ENCODE assay signal across 11 cellular contexts in the genomic region with DNA sequence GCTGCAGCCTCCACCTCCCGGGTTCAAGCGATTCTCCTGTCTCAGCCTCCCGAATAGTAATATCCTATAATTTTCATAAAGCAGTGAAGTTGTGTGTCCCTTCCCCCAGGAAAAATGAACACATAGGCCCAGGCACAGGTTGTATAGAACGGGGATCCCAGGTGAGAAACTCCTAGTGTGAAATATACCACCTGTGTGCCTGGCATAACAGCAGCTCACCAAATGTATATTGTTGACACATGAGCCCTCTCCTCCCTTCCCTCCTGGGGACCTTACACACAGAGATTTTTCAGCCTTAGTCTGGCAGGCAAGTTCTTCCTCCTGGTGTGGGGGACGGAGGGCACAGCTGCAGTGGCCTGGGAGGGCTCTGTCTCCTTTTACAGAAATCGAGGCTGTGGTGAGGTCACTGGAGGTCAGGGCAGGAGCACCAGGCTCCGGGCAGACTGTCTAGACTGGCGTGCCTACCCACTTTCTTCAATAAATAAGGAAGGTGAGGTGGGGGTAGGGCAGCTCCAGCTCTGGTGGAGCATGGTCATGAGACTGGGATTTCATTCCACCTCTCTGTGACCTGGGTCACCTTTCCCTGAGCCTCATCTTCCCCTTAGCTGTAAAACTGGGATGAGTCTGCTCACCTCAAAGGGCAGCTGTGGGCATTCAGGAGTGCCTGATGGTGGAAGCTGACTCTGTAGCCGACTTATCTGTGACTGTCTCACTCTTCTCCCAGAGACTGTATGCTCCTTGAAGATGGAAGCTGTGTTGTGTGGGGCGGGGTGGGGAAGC. TPM values are rescaled to one million over a fixed set of nuclear protein-coding genes. Genes with fewer than 3 reads are reported as not detected.
DNase-seq lines count a peak whose midpoint lies in the region; ATAC-seq and TF ChIP-seq lines count a peak whose summit lies in the region.
"Had no signal": no experiment of that assay in that cellular context is flagged by ENCODE, and none has a peak within 500 bp of the region (broad histone marks: within the 10 kb centered on the region; RNA-seq: fewer than 3 reads in every experiment).

No MANE protein-coding gene starts in this region.

- DNase-seq in T-helper 2 cell treated with Interferon-gamma antibody and Interleukin-4, amounts not matched to agents 5 μg/mL and 100 μg/mL, for 36 hours (ENCODE audit: low spot score), result no peak
- DNase-seq in T-helper 2 cell (no peak), HFFc6 (no peak), neural crest cell (ENCODE audit: low read depth, low spot score) (no peak), SK-N-DZ (ENCODE audit: low spot score) (no peak), omental fat pad (ENCODE audit: low spot score) (no peak)
- no peak for DNase-seq in activated naive CD8-positive, alpha-beta T cell treated with anti-CD3 and anti-CD28 coated beads for 36 hours
- DNase-seq: EL; foreskin fibroblast; stimulated activated naive CD4-positive, alpha-beta T cell treated with Interleukin-2 at 50 U/mL for 16 hours had no signal

- no peaks in the 10 kb centered on the region for H3K9me3 Mint-ChIP-seq in T-helper 2 cell treated with Interferon-gamma antibody and Interleukin-4, amounts not matched to agents 5 μg/mL and 100 μg/mL, for 36 hours
- H3K9me3 Mint-ChIP-seq in HFFc6 (no peaks in the 10 kb centered on the region; the same call in 1 of the 2 replicates), neural crest cell (no peaks in the 10 kb centered on the region)
- no peaks in the 10 kb centered on the region for H3K9me3 Mint-ChIP-seq in activated naive CD8-positive, alpha-beta T cell treated with anti-CD3 and anti-CD28 coated beads for 36 hours

- no peak for ATAC-seq in HG02678 (IDR thresholded peaks at IDR 0.05; ENCODE audit: unreplicated experiment)
- no peak for ATAC-seq in omental fat pad (ENCODE audit: low FRiP score)

- H3K4me3 Mint-ChIP-seq in T-helper 2 cell treated with Interferon-gamma antibody and Interleukin-4, amounts not matched to agents 5 μg/mL and 100 μg/mL, for 36 hours, result peak overlapping the region; percentile 43
- peak overlapping the region; percentile 37 for H3K4me3 Mint-ChIP-seq in HFFc6
- H3K4me3 Mint-ChIP-seq in activated naive CD8-positive, alpha-beta T cell treated with anti-CD3 and anti-CD28 coated beads for 36 hours, result peak overlapping the region; percentile 60
- peak overlapping the region; percentile 99 for H3K4me3 Mint-ChIP-seq in neural crest cell

- H3K27me3 Mint-ChIP-seq in T-helper 2 cell treated with Interferon-gamma antibody and Interleukin-4, amounts not matched to agents 5 μg/mL and 100 μg/mL, for 36 hours (ENCODE audit: low read depth), result no peaks in the 10 kb centered on the region
- peaks cover 10% of the 10 kb centered on the region for H3K27me3 Mint-ChIP-seq in HFFc6 (ENCODE audit: insufficient read depth)
- no peaks in the 10 kb centered on the region for H3K27me3 Mint-ChIP-seq in activated naive CD8-positive, alpha-beta T cell treated with anti-CD3 and anti-CD28 coated beads for 36 hours
- H3K27me3 Mint-ChIP-seq in neural crest cell (ENCODE audit: low read depth), result peaks cover 14% of the 10 kb centered on the region

- no peak overlapping the region for H3K27ac Mint-ChIP-seq in T-helper 2 cell treated with Interferon-gamma antibody and Interleukin-4, amounts not matched to agents 5 μg/mL and 100 μg/mL, for 36 hours
- H3K27ac Mint-ChIP-seq in HFFc6 (no peak overlapping the region), neural crest cell (ENCODE audit: unreplicated experiment) (peak overlapping the region; percentile 50)
- H3K27ac Mint-ChIP-seq in activated naive CD8-positive, alpha-beta T cell treated with anti-CD3 and anti-CD28 coated beads for 36 hours, result peak overlapping the region; percentile 34

- peaks cover 18% of the 10 kb centered on the region for H3K36me3 Mint-ChIP-seq in T-helper 2 cell treated with Interferon-gamma antibody and Interleukin-4, amounts not matched to agents 5 μg/mL and 100 μg/mL, for 36 hours (ENCODE audit: low read depth)
- H3K36me3 Mint-ChIP-seq in HFFc6 (ENCODE audit: low read depth) (peaks cover 5% of the 10 kb centered on the region), neural crest cell (ENCODE audit: low read depth) (peaks cover 22% of the 10 kb centered on the region)
- H3K36me3 Mint-ChIP-seq in activated naive CD8-positive, alpha-beta T cell treated with anti-CD3 and anti-CD28 coated beads for 36 hours, result peaks cover 46% of the 10 kb centered on the region

- H3K4me1 Mint-ChIP-seq in T-helper 2 cell treated with Interferon-gamma antibody and Interleukin-4, amounts not matched to agents 5 μg/mL and 100 μg/mL, for 36 hours (ENCODE audit: low read depth), result peaks cover 29% of the 10 kb centered on the region
- H3K4me1 Mint-ChIP-seq in HFFc6 (ENCODE audit: low read depth), result peaks cover 24% of the 10 kb centered on the region
- H3K4me1 Mint-ChIP-seq in activated naive CD8-positive, alpha-beta T cell treated with anti-CD3 and anti-CD28 coated beads for 36 hours, result peaks cover 26% of the 10 kb centered on the region
- peaks cover 45% of the 10 kb centered on the region for H3K4me1 Mint-ChIP-seq in neural crest cell

- TF ChIP-seq CTCF in HFFc6 (IDR thresholded peaks at IDR 0.05) (no peak), neural crest cell (conservative IDR thresholded peaks at IDR 0.05) (no peak), omental fat pad (IDR thresholded peaks at IDR 0.05) (no peak)

RNA-seq across cellular contexts. Expression of gene RCC1, which starts 14.3 kb away (rescaled TPM):
- total RNA-seq in HFFc6 (2021; fragmentation: NEBNext Ultra II Directional; extraction: Animal tissue kit (Norgen Biotek cat#: 25700)), result 10 to 100 TPM; 30.9 to 45.4 (median 38.4) TPM
- total RNA-seq in activated naive CD8-positive, alpha-beta T cell treated with anti-CD3 and anti-CD28 coated beads for 36 hours, result 100 to 1,000 TPM; 133 to 138 TPM
- total RNA-seq in neural crest cell (94.8 and 95.9 TPM in 2 replicates), omental fat pad (10 to 100 TPM; 15.3 to 32.9 (median 22.1) TPM)
- polyA plus RNA-seq in SK-N-DZ (2014; cell fraction: cytosol; rRNA removed), result 60.9 and 66.4 TPM in 2 replicates
- 32.0 and 46.1 TPM in 2 replicates for polyA plus RNA-seq in SK-N-DZ (2014; cell fraction: nucleus; rRNA removed)

RNA-seq across cellular contexts. Expression of gene TRNAU1AP, which starts 32.7 kb away (rescaled TPM):
- 10 to 100 TPM; 20.9 to 33.0 (median 28.2) TPM for total RNA-seq in HFFc6 (2021; fragmentation: NEBNext Ultra II Directional; extraction: Animal tissue kit (Norgen Biotek cat#: 25700))
- 10 to 100 TPM; 42.6 to 43.2 TPM for total RNA-seq in activated naive CD8-positive, alpha-beta T cell treated with anti-CD3 and anti-CD28 coated beads for 36 hours
- 36.1 and 39.2 TPM in 2 replicates for total RNA-seq in neural crest cell
- polyA plus RNA-seq in SK-N-DZ (2014; cell fraction: cytosol; rRNA removed), result 22.1 and 27.9 TPM in 2 replicates
- 22.1 and 34.6 TPM in 2 replicates for polyA plus RNA-seq in SK-N-DZ (2014; cell fraction: nucleus; rRNA removed)
- total RNA-seq in omental fat pad, result 10 to 100 TPM; 14.8 to 26.8 (median 21.9) TPM

Comparison
In these comparisons a context has a peak if more than half of its experiments do, and no peak if none do; other contexts are left out.
1. H3K27ac Mint-ChIP-seq: peak in activated naive CD8-positive, alpha-beta T cell treated with anti-CD3 and anti-CD28 coated beads for 36 hours (single experiment) and neural crest cell (single experiment); none in T-helper 2 cell treated with Interferon-gamma antibody and Interleukin-4, amounts not matched to agents 5 μg/mL and 100 μg/mL, for 36 hours (single experiment) and HFFc6 (single experiment).
2. H3K4me3 Mint-ChIP-seq: peak in every context shown above with its lines; median percentile 99 in neural crest cell; 60 in activated naive CD8-positive, alpha-beta T cell treated with anti-CD3 and anti-CD28 coated beads for 36 hours; 43 in T-helper 2 cell treated with Interferon-gamma antibody and Interleukin-4, amounts not matched to agents 5 μg/mL and 100 μg/mL, for 36 hours; 37 in HFFc6.